18 cellular contexts compared by ENCODE assay signal in the genomic region with DNA sequence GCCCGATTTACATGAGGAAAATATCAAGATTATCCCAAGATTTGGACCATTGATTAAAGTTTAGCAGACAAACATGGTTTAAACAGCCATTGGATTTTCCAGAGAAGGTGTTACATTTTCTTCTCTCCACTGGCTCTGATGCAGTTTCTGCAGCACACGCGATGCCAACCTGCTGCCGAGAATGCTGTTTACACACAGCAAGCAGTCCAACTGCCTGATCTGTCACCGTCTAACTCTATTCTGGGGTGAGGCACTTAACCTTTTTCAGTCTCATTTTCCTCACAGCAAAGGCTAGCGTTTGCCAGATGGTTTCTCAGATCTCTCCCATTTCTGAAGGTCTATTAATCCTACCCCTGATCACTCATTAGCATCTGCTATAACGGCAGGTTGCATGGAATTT.
DNase-seq lines count a peak whose midpoint lies in the region; ATAC-seq, FAIRE-seq and TF ChIP-seq lines count a peak whose summit lies in the region.
"Had no signal": no experiment of that assay in that cellular context is flagged by ENCODE, and none has a peak within 500 bp of the region (broad histone marks: within the 10 kb centered on the region; RNA-seq: fewer than 3 reads in every experiment).

No MANE protein-coding gene starts in this region.

- 32 to 41% methylated on average over 4 to 7 of the region's 7 CpGs for WGBS in transverse colon (ENCODE audit: low coverage in 1 of 2), 2 donors

- no peaks in the 10 kb centered on the region for H3K9me3 ChIP-seq in astrocyte (ENCODE audit: insufficient read depth, low read depth, low read length)
- no peaks in the 10 kb centered on the region for H3K9me3 ChIP-seq in transverse colon

- in situ Hi-C loops in transverse colon (cut with MboI; ENCODE audit: low pct_ligation_motif_present in 1 of 4, low pct_unique_long_range_greater_than_20kb in 1 of 4, low sequenced_read_pairs in 3 of 4), result no loop called here
- in situ Hi-C loops in ACHN (cut with HindIII; ENCODE audit: low pct_ligation_motif_present, low pct_unique_long_range_greater_than_20kb, low sequenced_read_pairs), result no loop called here

- ATAC-seq in HG03159 (IDR thresholded peaks at IDR 0.05; ENCODE audit: unreplicated experiment), result no peak

- H3K4me2 ChIP-seq in astrocyte (ENCODE audit: low read length), result no peak overlapping the region

- H3K4me1 ChIP-seq in astrocyte (ENCODE audit: insufficient read depth, low read length) (no peaks in the 10 kb centered on the region), transverse colon (peaks cover 0 to 4% (median 0%) of the 10 kb centered on the region in 4 donors)

- H3K9me3 Mint-ChIP-seq in astrocyte (ENCODE audit: unreplicated experiment), result no peaks in the 10 kb centered on the region
- H3K9me3 Mint-ChIP-seq: activated CD4-positive, alpha-beta T cell treated with anti-CD3 and anti-CD28 coated beads, Interleukin-2, amount 10 ng/mL, durations not matched to agents 24 days and 14 days; T-helper 1 cell treated with Interleukin-12 subunit alpha and Interleukin-12 subunit beta and Interleukin-4 antibody, amounts not matched to agents 30 μg/mL and 1 μg/mL, for 36 hours had no signal

- no peak for TF ChIP-seq POLR2A in transverse colon (IDR thresholded peaks at IDR 0.05)

- no peak for TF ChIP-seq EP300 in transverse colon (IDR thresholded peaks at IDR 0.05; ENCODE audit: low read depth)

- H3K27me3 ChIP-seq in astrocyte (ENCODE audit: insufficient read depth, low read length) (no peaks in the 10 kb centered on the region), transverse colon (no peaks in the 10 kb centered on the region)

- intact Hi-C loops in transverse colon (cut with DNase I; ENCODE audit: low total_unique reads), result no loop called here

- H3K27ac ChIP-seq in astrocyte (ENCODE audit: low read depth, low read length) (no peak overlapping the region), transverse colon (no peak overlapping the region)
- H3K27ac ChIP-seq: 22Rv1, C4-2B had no signal

- H3K9ac ChIP-seq in astrocyte (ENCODE audit: low read length), result no peak overlapping the region

- DNase-seq in NCI-H510A treated with DMSO at 0.1 percent for 48 hours (lab: John Stamatoyannopoulos, UW), result peak; percentile 62
- DNase-seq in NCI-H510A (lab: John Stamatoyannopoulos, UW), result no peak
- peak; percentile 84 for DNase-seq in NCI-H345 (lab: John Stamatoyannopoulos, UW)
- DNase-seq in astrocyte (ENCODE audit: low read depth), result no peak
- DNase-seq in transverse colon, result peak; percentile 14
- DNase-seq in NCI-H526 (lab: John Stamatoyannopoulos, UW), result no peak
- DNase-seq in ACHN, result no peak
- DNase-seq: activated CD4-positive, alpha-beta T cell treated with anti-CD3 and anti-CD28 coated beads, Interleukin-2, amount 10 ng/mL, durations not matched to agents 24 days and 14 days; activated T-cell treated with anti-CD3 and anti-CD28 coated beads, Interleukin-2, amount 50 U/mL, for 24 hours; foreskin melanocyte; Kasumi-1; naive B cell; NK-92 treated with Interleukin-12 subunit alpha and Interleukin-12 subunit beta, amount 100 ng/mL, for 24 hours; substantia nigra had no signal

- H3K27me3 Mint-ChIP-seq in astrocyte (ENCODE audit: low read depth, unreplicated experiment), result peaks cover 2% of the 10 kb centered on the region
- H3K27me3 Mint-ChIP-seq: activated CD4-positive, alpha-beta T cell treated with anti-CD3 and anti-CD28 coated beads, Interleukin-2, amount 10 ng/mL, durations not matched to agents 24 days and 14 days; activated T-cell treated with anti-CD3 and anti-CD28 coated beads, Interleukin-2, amount 50 U/mL, for 24 hours; naive B cell had no signal

- no peak overlapping the region for H3K4me3 ChIP-seq in astrocyte (ENCODE audit: insufficient read depth, low read depth, low read length)
- no peak overlapping the region for H3K4me3 ChIP-seq in transverse colon

- no peak for TF ChIP-seq CTCF in astrocyte (IDR thresholded peaks at IDR 0.05; ENCODE audit: insufficient read depth, low read depth, low read length)
- TF ChIP-seq CTCF in transverse colon (IDR thresholded peaks at IDR 0.05), result no peak

- FAIRE-seq in astrocyte (lab: Jason Lieb, UNC), result no peak

- peaks cover 16% of the 10 kb centered on the region for H3K4me1 Mint-ChIP-seq in astrocyte (ENCODE audit: low read depth, unreplicated experiment)
- H3K4me1 Mint-ChIP-seq: activated CD4-positive, alpha-beta T cell treated with anti-CD3 and anti-CD28 coated beads, Interleukin-2, amount 10 ng/mL, durations not matched to agents 24 days and 14 days; naive B cell had no signal

- no peaks in the 10 kb centered on the region for H3K36me3 ChIP-seq in astrocyte (ENCODE audit: insufficient read depth, low read length)
- H3K36me3 ChIP-seq in transverse colon, result no peaks in the 10 kb centered on the region

- H4K20me1 ChIP-seq in astrocyte (ENCODE audit: insufficient read depth, low read length), result no peaks in the 10 kb centered on the region

- H3K27ac Mint-ChIP-seq in astrocyte (ENCODE audit: unreplicated experiment), result no peak overlapping the region
- H3K27ac Mint-ChIP-seq: activated CD4-positive, alpha-beta T cell treated with anti-CD3 and anti-CD28 coated beads, Interleukin-2, amount 10 ng/mL, durations not matched to agents 24 days and 14 days; activated T-cell treated with anti-CD3 and anti-CD28 coated beads, Interleukin-2, amount 50 U/mL, for 24 hours; naive B cell; T-helper 1 cell treated with Interleukin-12 subunit alpha and Interleukin-12 subunit beta and Interleukin-4 antibody, amounts not matched to agents 30 μg/mL and 1 μg/mL, for 36 hours had no signal

- H3K79me2 ChIP-seq in astrocyte (ENCODE audit: insufficient read depth, low read length), result no peaks in the 10 kb centered on the region

- H3K4me3 Mint-ChIP-seq in astrocyte (ENCODE audit: unreplicated experiment), result no peak overlapping the region
- H3K4me3 Mint-ChIP-seq: activated CD4-positive, alpha-beta T cell treated with anti-CD3 and anti-CD28 coated beads, Interleukin-2, amount 10 ng/mL, durations not matched to agents 24 days and 14 days; activated T-cell treated with anti-CD3 and anti-CD28 coated beads, Interleukin-2, amount 50 U/mL, for 24 hours; naive B cell; T-helper 1 cell treated with Interleukin-12 subunit alpha and Interleukin-12 subunit beta and Interleukin-4 antibody, amounts not matched to agents 30 μg/mL and 1 μg/mL, for 36 hours had no signal

- H2AFZ ChIP-seq in astrocyte (ENCODE audit: low read depth, low read length), result peak overlapping the region; percentile 19

- H3K36me3 Mint-ChIP-seq in astrocyte (ENCODE audit: low read depth, unreplicated experiment), result no peaks in the 10 kb centered on the region
- H3K36me3 Mint-ChIP-seq: naive B cell had no signal

Comparison
In these comparisons a context has a peak if more than half of its experiments do, and no peak if none do; other contexts are left out.
1. DNase-seq: peak in NCI-H510A treated with DMSO at 0.1 percent for 48 hours (single experiment), NCI-H345 (single experiment) and transverse colon (single experiment); none in NCI-H510A (single experiment), astrocyte (single experiment), NCI-H526 (0 of 2) and ACHN (single experiment).